29 cellular contexts compared by ENCODE assay signal in the genomic region with DNA sequence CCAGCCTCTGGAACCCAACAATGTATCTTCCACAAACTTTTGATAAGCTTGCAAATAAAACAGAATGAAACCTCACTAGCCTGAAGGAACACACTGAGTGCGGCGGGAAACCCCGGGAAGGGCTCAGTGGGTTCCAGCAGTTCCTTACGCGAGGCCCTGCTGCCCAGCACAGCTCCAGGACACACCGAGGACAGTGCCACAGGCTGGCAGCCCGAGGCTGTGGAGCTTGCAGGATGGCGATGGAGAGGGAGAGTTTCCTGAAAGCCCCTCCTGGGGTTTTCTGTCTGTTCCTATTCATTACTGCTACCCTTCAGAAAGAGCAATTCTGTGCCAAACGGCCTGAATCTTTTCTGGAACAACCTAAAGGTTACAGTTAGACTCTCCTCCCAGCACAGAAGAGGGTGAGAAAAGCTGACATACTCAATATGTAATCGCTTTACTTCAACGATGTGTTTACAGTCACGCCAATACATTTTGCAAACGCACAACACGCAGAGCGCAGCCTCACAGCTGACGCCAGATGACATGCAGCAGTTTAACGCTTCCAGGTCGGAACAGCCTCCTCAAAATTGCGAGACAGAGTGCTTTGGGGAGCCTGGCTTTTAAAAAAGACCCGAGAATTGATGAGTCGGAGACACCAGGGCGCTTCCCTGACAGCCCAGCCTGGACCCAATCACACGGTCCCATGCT. TPM values are rescaled to one million over a fixed set of nuclear protein-coding genes. Genes with fewer than 3 reads are reported as not detected.
A peak's percentile ranks its signal among the peaks of the same experiment; 100 is the strongest.
DNase-seq lines count a peak whose midpoint lies in the region; ATAC-seq and TF ChIP-seq lines count a peak whose summit lies in the region.
"Had no signal": no experiment of that assay in that cellular context is flagged by ENCODE, and none has a peak within 500 bp of the region (broad histone marks: within the 10 kb centered on the region; RNA-seq: fewer than 3 reads in every experiment).

No MANE protein-coding gene starts in this region.

- H3K36me3 Mint-ChIP-seq in T-cell (peaks cover 27% of the 10 kb centered on the region), glutamatergic neuron (ENCODE audit: unreplicated experiment) (peaks cover 12% of the 10 kb centered on the region)
- H3K36me3 Mint-ChIP-seq in natural killer cell treated with Interleukin-12 subunit alpha and Interleukin-12 subunit beta and Interleukin-15 and Interleukin-18, amount 100 ng/mL, for 72 hours = no peaks in the 10 kb centered on the region

- POLR2A ChIA-PET in T-cell (lab: Charles Lee) = no interaction called here

- no peak for TF ChIP-seq CTCF in glutamatergic neuron (IDR thresholded peaks at IDR 0.05; ENCODE audit: partially characterized antibody, unreplicated experiment)
- TF ChIP-seq CTCF in spleen (IDR thresholded peaks at IDR 0.05 in 8 of 11, conservative IDR thresholded peaks at IDR 0.05 in 3 of 11) = no peak
- no peak for TF ChIP-seq CTCF in esophagus squamous epithelium (IDR thresholded peaks at IDR 0.05)

- H3K27ac ChIP-seq in spleen (peak overlapping the region in 1 of 8 donors; percentile 24), esophagus squamous epithelium (no peak overlapping the region)
- H3K27ac ChIP-seq: cardiac muscle cell, Peyer's patch, SJSA1, tibial nerve had no signal

- peaks cover 0 to 66% (median 47%) of the 10 kb centered on the region in 6 donors for H3K36me3 ChIP-seq in spleen
- peaks cover 6 to 51% (median 8%) of the 10 kb centered on the region in 3 donors for H3K36me3 ChIP-seq in esophagus squamous epithelium
- H3K36me3 ChIP-seq: SJSA1 had no signal

- H3K27me3 Mint-ChIP-seq in T-cell (no peaks in the 10 kb centered on the region), glutamatergic neuron (ENCODE audit: unreplicated experiment) (peaks cover 33% of the 10 kb centered on the region)
- no peaks in the 10 kb centered on the region for H3K27me3 Mint-ChIP-seq in natural killer cell treated with Interleukin-12 subunit alpha and Interleukin-12 subunit beta and Interleukin-15 and Interleukin-18, amount 100 ng/mL, for 72 hours
- H3K27me3 Mint-ChIP-seq: activated CD4-positive, alpha-beta T cell treated with anti-CD3 and anti-CD28 coated beads, Interleukin-2, amount 10 ng/mL, durations not matched to agents 24 days and 14 days; activated naive CD8-positive, alpha-beta T cell treated with anti-CD3 and anti-CD28 coated beads, Interleukin-2, amount 10 ng/mL, durations not matched to agents 7 days and 5 days had no signal

- intact Hi-C loops in Right ventricle myocardium superior (cut with DNase I) = loop anchor here (10.0 kb wide), 1 partner anchor 86 kb away; no protein-coding TSS in a partner anchor
- intact Hi-C loops in left cardiac atrium (cut with DNase I) = loop anchor here (10.0 kb wide), 1 partner anchor 86 kb away; no protein-coding TSS in a partner anchor
- intact Hi-C loops in spleen (cut with DNase I; ENCODE audit: low total_unique reads) = no loop called here
- intact Hi-C loops in esophagus squamous epithelium (cut with DNase I) = no loop called here

- ATAC-seq in Right ventricle myocardium superior (ENCODE audit: poor library complexity) = no peak
- no peak for ATAC-seq in left cardiac atrium
- ATAC-seq in T-cell (replicated peaks in 1 of 4) = no peak
- no peak for ATAC-seq in HG02759 (IDR thresholded peaks at IDR 0.05; ENCODE audit: unreplicated experiment)
- no peak for ATAC-seq in natural killer cell treated with Interleukin-12 subunit alpha and Interleukin-12 subunit beta and Interleukin-15 and Interleukin-18, amount 100 ng/mL, for 72 hours
- ATAC-seq: CD8-positive, alpha-beta T cell; esophagus mucosa; GM23338; right cardiac atrium; WTC11 had no signal

- H3K4me1 ChIP-seq in spleen = peaks cover 0 to 52% (median 27%) of the 10 kb centered on the region in 6 donors
- peaks cover 0 to 21% (median 0%) of the 10 kb centered on the region in 3 donors for H3K4me1 ChIP-seq in esophagus squamous epithelium
- H3K4me1 ChIP-seq: Peyer's patch had no signal

- H3K4me1 Mint-ChIP-seq in T-cell = peaks cover under 1 to 17% (median 7%) of the 10 kb centered on the region in 3 donors
- peaks cover 66% of the 10 kb centered on the region for H3K4me1 Mint-ChIP-seq in glutamatergic neuron (ENCODE audit: low read depth, unreplicated experiment)
- H3K4me1 Mint-ChIP-seq in natural killer cell treated with Interleukin-12 subunit alpha and Interleukin-12 subunit beta and Interleukin-15 and Interleukin-18, amount 100 ng/mL, for 72 hours (ENCODE audit: low read depth in 2 of 2) = peaks cover 9 to 19% of the 10 kb centered on the region in 2 donors
- H3K4me1 Mint-ChIP-seq: activated CD4-positive, alpha-beta T cell treated with anti-CD3 and anti-CD28 coated beads, Interleukin-2, amount 10 ng/mL, durations not matched to agents 24 days and 14 days had no signal

- peak; percentile 27 for DNase-seq in Right ventricle myocardium superior
- no peak for DNase-seq in left cardiac atrium
- no peak for DNase-seq in T-cell
- DNase-seq in glutamatergic neuron = peak; percentile 38
- peak; percentile 73 for DNase-seq in spleen
- DNase-seq in natural killer cell treated with Interleukin-12 subunit alpha and Interleukin-12 subunit beta and Interleukin-15 and Interleukin-18, amount 100 ng/mL, for 72 hours (ENCODE audit: low spot score) = no peak
- no peak for DNase-seq in esophagus squamous epithelium (lab: John Stamatoyannopoulos, UW)
- DNase-seq: activated CD4-positive, alpha-beta T cell treated with anti-CD3 and anti-CD28 coated beads, Interleukin-2, amount 10 ng/mL, durations not matched to agents 24 days and 14 days; activated CD8-positive, alpha-beta memory T cell treated with anti-CD3 and anti-CD28 coated beads for 24 hours; activated naive CD8-positive, alpha-beta T cell treated with anti-CD3 and anti-CD28 coated beads, Interleukin-2, amount 10 ng/mL, durations not matched to agents 7 days and 5 days; activated T-cell treated with anti-CD3 and anti-CD28 coated beads for 4 hours; CD8-positive, alpha-beta T cell; endodermal cell; KG1; NCI-H2029; NCI-H226; NCI-H748 treated with DMSO at 0.1 percent for 48 hours; Peyer's patch; stimulated activated CD4-positive, alpha-beta T cell treated with anti-CD3 and anti-CD28 coated beads, Interleukin-4, amount 100 ng/mL, for 24 hours had no signal

- no peak overlapping the region for H3K4me3 ChIP-seq in spleen
- H3K4me3 ChIP-seq in esophagus squamous epithelium = no peak overlapping the region
- H3K4me3 ChIP-seq: ascending aorta, cardiac muscle cell, GM23338, Peyer's patch, SJSA1, tibial nerve had no signal

- no peak overlapping the region for H3K4me3 Mint-ChIP-seq in T-cell
- H3K4me3 Mint-ChIP-seq in glutamatergic neuron (ENCODE audit: unreplicated experiment) = peak overlapping the region; percentile 57
- H3K4me3 Mint-ChIP-seq in natural killer cell treated with Interleukin-12 subunit alpha and Interleukin-12 subunit beta and Interleukin-15 and Interleukin-18, amount 100 ng/mL, for 72 hours = no peak overlapping the region
- H3K4me3 Mint-ChIP-seq: activated CD4-positive, alpha-beta T cell treated with anti-CD3 and anti-CD28 coated beads, Interleukin-2, amount 10 ng/mL, durations not matched to agents 24 days and 14 days; activated naive CD8-positive, alpha-beta T cell treated with anti-CD3 and anti-CD28 coated beads, Interleukin-2, amount 10 ng/mL, durations not matched to agents 7 days and 5 days; CD8-positive, alpha-beta T cell; endodermal cell; GM23338; WTC11 had no signal

- CTCF ChIA-PET in T-cell (lab: Charles Lee) = no interaction called here

- H3K9me3 ChIP-seq in spleen = no peaks in the 10 kb centered on the region
- no peaks in the 10 kb centered on the region for H3K9me3 ChIP-seq in esophagus squamous epithelium
- H3K9me3 ChIP-seq: ascending aorta, Peyer's patch, SJSA1, tibial nerve had no signal

- WGBS in spleen, 5 donors = 88 to 95% (median 92%) methylated on average over 23 of the region's 23 CpGs
- 84 to 85% methylated on average over 13 to 23 of the region's 23 CpGs for WGBS in esophagus squamous epithelium, 2 donors

- H3K27ac Mint-ChIP-seq in T-cell (peak overlapping the region; percentile 64 to 65), glutamatergic neuron (ENCODE audit: unreplicated experiment) (peak overlapping the region; percentile 96)
- no peak overlapping the region for H3K27ac Mint-ChIP-seq in natural killer cell treated with Interleukin-12 subunit alpha and Interleukin-12 subunit beta and Interleukin-15 and Interleukin-18, amount 100 ng/mL, for 72 hours
- H3K27ac Mint-ChIP-seq: activated CD4-positive, alpha-beta T cell treated with anti-CD3 and anti-CD28 coated beads, Interleukin-2, amount 10 ng/mL, durations not matched to agents 24 days and 14 days; activated naive CD8-positive, alpha-beta T cell treated with anti-CD3 and anti-CD28 coated beads, Interleukin-2, amount 10 ng/mL, durations not matched to agents 7 days and 5 days; activated T-helper 2 cell treated with anti-CD3 and anti-CD28 coated beads, Interferon-gamma antibody, Interleukin-2, Interleukin-4, amounts not matched to agents 10 μg/mL and 5 μg/mL and 100 μg/mL, durations not matched to agents 14 hours and 24 hours and 36 hours; endodermal cell; GM23338; WTC11 had no signal

- TF ChIP-seq POLR2A in spleen (IDR thresholded peaks at IDR 0.05) (no peak), esophagus squamous epithelium (IDR thresholded peaks at IDR 0.05) (no peak)

- H3K9me3 Mint-ChIP-seq in T-cell = no peaks in the 10 kb centered on the region
- H3K9me3 Mint-ChIP-seq in glutamatergic neuron (ENCODE audit: unreplicated experiment) = peaks cover 42% of the 10 kb centered on the region
- no peaks in the 10 kb centered on the region for H3K9me3 Mint-ChIP-seq in natural killer cell treated with Interleukin-12 subunit alpha and Interleukin-12 subunit beta and Interleukin-15 and Interleukin-18, amount 100 ng/mL, for 72 hours
- H3K9me3 Mint-ChIP-seq: activated CD4-positive, alpha-beta T cell treated with anti-CD3 and anti-CD28 coated beads, Interleukin-2, amount 10 ng/mL, durations not matched to agents 24 days and 14 days; activated naive CD8-positive, alpha-beta T cell treated with anti-CD3 and anti-CD28 coated beads, Interleukin-2, amount 10 ng/mL, durations not matched to agents 7 days and 5 days; activated T-helper 2 cell treated with anti-CD3 and anti-CD28 coated beads, Interferon-gamma antibody, Interleukin-2, Interleukin-4, amounts not matched to agents 10 μg/mL and 5 μg/mL and 100 μg/mL, durations not matched to agents 14 hours and 24 hours and 36 hours; CD8-positive, alpha-beta T cell; endodermal cell; GM23338; WTC11 had no signal

- H3K27me3 ChIP-seq in spleen (replicated peaks in 1 of 7) (no peaks in the 10 kb centered on the region), esophagus squamous epithelium (no peaks in the 10 kb centered on the region)
- H3K27me3 ChIP-seq: ascending aorta, cardiac muscle cell, Peyer's patch, SJSA1, tibial nerve had no signal

RNA-seq across cellular contexts. Expression of a gene that starts 57.1 kb away (rescaled TPM):
- total RNA-seq in Right ventricle myocardium superior (868 TPM), left cardiac atrium (1,000 to 10,000 TPM; 1,021 to 1,102 TPM), T-cell (1,000 to 10,000 TPM; 3,117 to 3,787 (median 3,363) TPM), glutamatergic neuron (ENCODE audit: unreplicated experiment) (966 TPM), spleen (1,000 to 10,000 TPM in 6 of 7 donors, 100 to 1,000 TPM in 1; 911 to 1,835 (median 1,346) TPM), esophagus squamous epithelium (100 to 1,000 TPM; 657 to 937 (median 873) TPM)
- polyA plus RNA-seq in spleen = 1,000 to 10,000 TPM; 3,289 to 6,164 (median 6,022) TPM
- total RNA-seq in natural killer cell treated with Interleukin-12 subunit alpha and Interleukin-12 subunit beta and Interleukin-15 and Interleukin-18, amount 100 ng/mL, for 72 hours = 1,000 to 10,000 TPM; 1,132 to 1,133 TPM

Comparison
In these comparisons a context has a peak if more than half of its experiments do, and no peak if none do; other contexts are left out.
1. DNase-seq: peak in Right ventricle myocardium superior (single experiment), glutamatergic neuron (single experiment) and spleen (single experiment); none in left cardiac atrium (single experiment), T-cell (0 of 34), natural killer cell treated with Interleukin-12 subunit alpha and Interleukin-12 subunit beta and Interleukin-15 and Interleukin-18, amount 100 ng/mL, for 72 hours (single experiment) and esophagus squamous epithelium (single experiment).
2. H3K27ac Mint-ChIP-seq: peak in T-cell (2 of 2) and glutamatergic neuron (single experiment); none in natural killer cell treated with Interleukin-12 subunit alpha and Interleukin-12 subunit beta and Interleukin-15 and Interleukin-18, amount 100 ng/mL, for 72 hours (0 of 2).
3. intact Hi-C loops: an anchor here in Right ventricle myocardium superior (10.0 kb wide) and left cardiac atrium (10.0 kb wide); none called in spleen and esophagus squamous epithelium.